In the genomic region with DNA sequence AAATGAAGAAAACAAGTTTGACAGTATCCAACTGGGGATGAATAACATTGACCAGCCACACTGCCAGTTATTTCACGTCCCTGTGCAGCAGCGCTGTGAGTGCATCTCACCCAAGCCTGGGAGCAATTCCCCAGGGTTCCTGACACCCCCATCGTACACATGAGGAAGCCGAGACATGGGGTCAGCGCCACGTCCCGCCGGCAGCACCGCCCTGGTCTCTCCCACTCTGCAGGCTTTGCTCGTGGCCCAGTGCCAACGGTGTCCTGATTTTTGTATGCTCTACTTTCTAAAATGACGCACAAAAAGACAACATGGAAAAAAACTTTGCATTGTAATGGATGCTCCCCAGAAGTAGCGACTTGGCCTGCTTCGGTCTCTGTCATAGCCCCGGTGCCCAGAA, we compare ENCODE assay signal across 9 cellular contexts.
"Had no signal": no experiment of that assay in that cellular context is flagged by ENCODE, and none has a peak within 500 bp of the region (broad histone marks: within the 10 kb centered on the region; RNA-seq: fewer than 3 reads in every experiment).

No MANE protein-coding gene starts in this region.

- H2AFZ ChIP-seq: GM23338 had no signal

- H3K27ac Mint-ChIP-seq: GM23338, H9, HFFc6 had no signal

- H3K27ac ChIP-seq: HL-60 had no signal

- H3K4me3 ChIP-seq: GM23338 had no signal

- ATAC-seq: GM23338, HepG2 had no signal

- H3K4me3 Mint-ChIP-seq: GM23338, H9, HFFc6 had no signal

- DNase-seq: H9, HCEC 1CT, HFFc6, IMR-90 had no signal

- H3K4me1 Mint-ChIP-seq: GM23338, H9 had no signal

- FAIRE-seq: H1, H54, HepG2 had no signal

- H3K9me3 Mint-ChIP-seq: GM23338, HFFc6 had no signal

- H3K4me2 ChIP-seq: GM23338 had no signal
